In genomic region chr1:84168783-84169182, GRCh38 we compare ENCODE assay signal across 14 cellular contexts.
"Had no signal": no experiment of that assay in that cellular context is flagged by ENCODE, and none has a peak within 500 bp of the region (broad histone marks: within the 10 kb centered on the region; RNA-seq: fewer than 3 reads in every experiment).

No MANE protein-coding gene starts in this region.

- H3K36me3 ChIP-seq: breast epithelium, gastroesophageal sphincter, heart right ventricle had no signal

- H3K27ac Mint-ChIP-seq: activated B cell treated with CpG ODN at 0.5 μM for 24 hours; activated CD4-positive, alpha-beta memory T cell treated with anti-CD3 and anti-CD28 coated beads for 36 hours; activated T-helper 1 cell treated with anti-CD3 and anti-CD28 coated beads, Interleukin-12 subunit alpha, Interleukin-12 subunit beta, Interleukin-2, Interleukin-4 antibody, amounts not matched to agents 30 ng/mL and 10 ng/mL and 1 ng/mL, durations not matched to agents 14 hours and 24 hours and 36 hours; progenitor cell of endocrine pancreas had no signal

- H3K9me3 ChIP-seq: breast epithelium, gastroesophageal sphincter, heart right ventricle had no signal

- H3K27ac ChIP-seq: breast epithelium, gastroesophageal sphincter, heart right ventricle had no signal

- H3K4me1 Mint-ChIP-seq: neural crest cell had no signal

- H3K4me3 ChIP-seq: breast epithelium, gastroesophageal sphincter, heart right ventricle had no signal

- H3K27me3 ChIP-seq: breast epithelium, gastroesophageal sphincter, heart right ventricle had no signal

- H3K4me1 ChIP-seq: breast epithelium had no signal

- H3K9me3 Mint-ChIP-seq: activated B cell treated with CpG ODN at 0.5 μM for 24 hours; activated CD4-positive, alpha-beta memory T cell treated with anti-CD3 and anti-CD28 coated beads for 36 hours; activated naive CD8-positive, alpha-beta T cell treated with anti-CD3 and anti-CD28 coated beads, Interleukin-2, amount 50 U/mL, for 24 hours; activated T-helper 1 cell treated with anti-CD3 and anti-CD28 coated beads, Interleukin-12 subunit alpha, Interleukin-12 subunit beta, Interleukin-2, Interleukin-4 antibody, amounts not matched to agents 30 ng/mL and 10 ng/mL and 1 ng/mL, durations not matched to agents 14 hours and 24 hours and 36 hours; neural crest cell had no signal

- H3K4me3 Mint-ChIP-seq: activated B cell treated with CpG ODN at 0.5 μM for 24 hours; activated CD4-positive, alpha-beta memory T cell treated with anti-CD3 and anti-CD28 coated beads for 36 hours; activated naive CD8-positive, alpha-beta T cell treated with anti-CD3 and anti-CD28 coated beads, Interleukin-2, amount 50 U/mL, for 24 hours; activated T-helper 1 cell treated with anti-CD3 and anti-CD28 coated beads, Interleukin-12 subunit alpha, Interleukin-12 subunit beta, Interleukin-2, Interleukin-4 antibody, amounts not matched to agents 30 ng/mL and 10 ng/mL and 1 ng/mL, durations not matched to agents 14 hours and 24 hours and 36 hours; neural crest cell had no signal

- DNase-seq: activated B cell treated with CpG ODN at 0.5 μM for 24 hours; activated CD4-positive, alpha-beta memory T cell treated with anti-CD3 and anti-CD28 coated beads for 36 hours; activated CD4-positive, alpha-beta T cell treated with anti-CD3 and anti-CD28 coated beads for 4 hours; activated naive CD8-positive, alpha-beta T cell treated with anti-CD3 and anti-CD28 coated beads, Interleukin-2, amount 50 U/mL, for 24 hours; effector CD4-positive, alpha-beta T cell; heart right ventricle; mesendoderm; stimulated activated naive CD4-positive, alpha-beta T cell had no signal

- ATAC-seq: activated naive CD8-positive, alpha-beta T cell treated with anti-CD3 and anti-CD28 coated beads, Interleukin-2, amount 50 U/mL, for 24 hours; esophagus mucosa; gastroesophageal sphincter; heart right ventricle had no signal

- H3K27me3 Mint-ChIP-seq: activated B cell treated with CpG ODN at 0.5 μM for 24 hours; activated CD4-positive, alpha-beta memory T cell treated with anti-CD3 and anti-CD28 coated beads for 36 hours; activated naive CD8-positive, alpha-beta T cell treated with anti-CD3 and anti-CD28 coated beads, Interleukin-2, amount 50 U/mL, for 24 hours; progenitor cell of endocrine pancreas had no signal
